In genomic region chr3:185283374-185283935, GRCh38 we compare ENCODE assay signal across 8 cellular contexts. TPM values are rescaled to one million over a fixed set of nuclear protein-coding genes. Genes with fewer than 3 reads are reported as not detected.
DNase-seq lines count a peak whose midpoint lies in the region; ATAC-seq, FAIRE-seq and TF ChIP-seq lines count a peak whose summit lies in the region.

No MANE protein-coding gene starts in this region.

- FAIRE-seq in urothelium cell line (lab: Jason Lieb, UNC) = no peak

- TF ChIP-seq EP300 in upper lobe of left lung (IDR thresholded peaks at IDR 0.05) = no peak

- peaks cover 8% of the 10 kb centered on the region for H3K36me3 Mint-ChIP-seq in activated naive CD4-positive, alpha-beta T cell treated with anti-CD3 and anti-CD28 coated beads, Interleukin-2, amount 10 ng/mL, durations not matched to agents 7 days and 5 days
- H3K36me3 Mint-ChIP-seq in activated naive CD8-positive, alpha-beta T cell treated with anti-CD3 and anti-CD28 coated beads, Interleukin-2, amount 50 U/mL, for 24 hours (ENCODE audit: low read depth) = peaks cover 8% of the 10 kb centered on the region

- WGBS in upper lobe of left lung, 2 donors = 62 to 65% methylated on average over 9 of the region's 9 CpGs

- peak overlapping the region; percentile 13 to 62 for H3K27ac ChIP-seq in left lung
- H3K27ac ChIP-seq in upper lobe of left lung = peak overlapping the region in 2 of 4 donors; percentile 38 to 69

- no peak for DNase-seq in activated naive CD4-positive, alpha-beta T cell treated with anti-CD3 and anti-CD28 coated beads, Interleukin-2, amount 10 ng/mL, durations not matched to agents 7 days and 5 days
- DNase-seq in activated naive CD4-positive, alpha-beta T cell treated with Interleukin-2 at 50 U/mL for 16 hours = no peak
- no peak for DNase-seq in activated naive CD8-positive, alpha-beta T cell treated with anti-CD3 and anti-CD28 coated beads, Interleukin-2, amount 50 U/mL, for 24 hours
- DNase-seq in left lung = no peak
- DNase-seq in upper lobe of left lung = no peak
- no peak for DNase-seq in iPS-NIHi7 (ENCODE audit: extremely low spot score)
- DNase-seq in urothelium cell line (ENCODE audit: low spot score) = no peak
- no peak for DNase-seq in NCI-H69 (lab: John Stamatoyannopoulos, UW)

- H3K9me3 ChIP-seq in left lung (no peaks in the 10 kb centered on the region), upper lobe of left lung (no peaks in the 10 kb centered on the region)

- peak overlapping the region; percentile 89 for H3K4me3 Mint-ChIP-seq in activated naive CD4-positive, alpha-beta T cell treated with anti-CD3 and anti-CD28 coated beads, Interleukin-2, amount 10 ng/mL, durations not matched to agents 7 days and 5 days
- peak overlapping the region; percentile 99 for H3K4me3 Mint-ChIP-seq in activated naive CD8-positive, alpha-beta T cell treated with anti-CD3 and anti-CD28 coated beads, Interleukin-2, amount 50 U/mL, for 24 hours

- no peaks in the 10 kb centered on the region for H3K27me3 Mint-ChIP-seq in activated naive CD4-positive, alpha-beta T cell treated with anti-CD3 and anti-CD28 coated beads, Interleukin-2, amount 10 ng/mL, durations not matched to agents 7 days and 5 days
- peaks cover 3% of the 10 kb centered on the region for H3K27me3 Mint-ChIP-seq in activated naive CD8-positive, alpha-beta T cell treated with anti-CD3 and anti-CD28 coated beads, Interleukin-2, amount 50 U/mL, for 24 hours

- peaks cover 32% of the 10 kb centered on the region for H3K4me1 Mint-ChIP-seq in activated naive CD4-positive, alpha-beta T cell treated with anti-CD3 and anti-CD28 coated beads, Interleukin-2, amount 10 ng/mL, durations not matched to agents 7 days and 5 days
- H3K4me1 Mint-ChIP-seq in activated naive CD8-positive, alpha-beta T cell treated with anti-CD3 and anti-CD28 coated beads, Interleukin-2, amount 50 U/mL, for 24 hours = peaks cover 20% of the 10 kb centered on the region

- no peak for ATAC-seq in activated naive CD8-positive, alpha-beta T cell treated with anti-CD3 and anti-CD28 coated beads, Interleukin-2, amount 50 U/mL, for 24 hours
- ATAC-seq in left lung = no peak
- ATAC-seq in upper lobe of left lung (ENCODE audit: low FRiP score in 2 of 2) = no peak

- H3K36me3 ChIP-seq in left lung (no peaks in the 10 kb centered on the region), upper lobe of left lung (no peaks in the 10 kb centered on the region)

- H3K4me3 ChIP-seq in left lung = peak overlapping the region; percentile 53 to 67
- H3K4me3 ChIP-seq in upper lobe of left lung = peak overlapping the region; percentile 42 to 84 (median 57)

- intact Hi-C loops in left lung (cut with DNase I) = no loop called here

- H3K9me3 Mint-ChIP-seq in activated naive CD4-positive, alpha-beta T cell treated with anti-CD3 and anti-CD28 coated beads, Interleukin-2, amount 10 ng/mL, durations not matched to agents 7 days and 5 days = no peaks in the 10 kb centered on the region
- H3K9me3 Mint-ChIP-seq in activated naive CD8-positive, alpha-beta T cell treated with anti-CD3 and anti-CD28 coated beads, Interleukin-2, amount 50 U/mL, for 24 hours = no peaks in the 10 kb centered on the region

- no peak for TF ChIP-seq CTCF in left lung (IDR thresholded peaks at IDR 0.05)
- TF ChIP-seq CTCF in upper lobe of left lung (IDR thresholded peaks at IDR 0.05) = no peak

- no peak for TF ChIP-seq POLR2A in upper lobe of left lung (IDR thresholded peaks at IDR 0.05)

- H3K4me1 ChIP-seq in left lung (peaks cover 0 to 7% of the 10 kb centered on the region in 2 donors), upper lobe of left lung (peaks cover 8 to 16% (median 11%) of the 10 kb centered on the region in 4 donors)

- H3K27me3 ChIP-seq in left lung (no peaks in the 10 kb centered on the region), upper lobe of left lung (peaks cover 0 to 2% (median 0%) of the 10 kb centered on the region in 4 donors)

- CTCF ChIA-PET in activated naive CD4-positive, alpha-beta T cell treated with anti-CD3 and anti-CD28 coated beads, Interleukin-2, amount 10 ng/mL, durations not matched to agents 7 days and 5 days (lab: Charles Lee) = no interaction called here

- peak overlapping the region; percentile 85 for H3K27ac Mint-ChIP-seq in activated naive CD4-positive, alpha-beta T cell treated with anti-CD3 and anti-CD28 coated beads, Interleukin-2, amount 10 ng/mL, durations not matched to agents 7 days and 5 days
- peak overlapping the region; percentile 89 for H3K27ac Mint-ChIP-seq in activated naive CD8-positive, alpha-beta T cell treated with anti-CD3 and anti-CD28 coated beads, Interleukin-2, amount 50 U/mL, for 24 hours

RNA-seq across cellular contexts. Expression of gene EHHADH, which starts 29.6 kb away (rescaled TPM):
- 10 to 100 TPM in 1 of 2 donors, 1 to 10 TPM in 1; 7.4 to 13.5 TPM for total RNA-seq in left lung
- 10 to 100 TPM in 2 of 6 donors, 1 to 10 TPM in 4; 3.6 to 14.8 (median 7.6) TPM for total RNA-seq in upper lobe of left lung
